Comparison of ENCODE assay signal across 7 cellular contexts in the genomic region with DNA sequence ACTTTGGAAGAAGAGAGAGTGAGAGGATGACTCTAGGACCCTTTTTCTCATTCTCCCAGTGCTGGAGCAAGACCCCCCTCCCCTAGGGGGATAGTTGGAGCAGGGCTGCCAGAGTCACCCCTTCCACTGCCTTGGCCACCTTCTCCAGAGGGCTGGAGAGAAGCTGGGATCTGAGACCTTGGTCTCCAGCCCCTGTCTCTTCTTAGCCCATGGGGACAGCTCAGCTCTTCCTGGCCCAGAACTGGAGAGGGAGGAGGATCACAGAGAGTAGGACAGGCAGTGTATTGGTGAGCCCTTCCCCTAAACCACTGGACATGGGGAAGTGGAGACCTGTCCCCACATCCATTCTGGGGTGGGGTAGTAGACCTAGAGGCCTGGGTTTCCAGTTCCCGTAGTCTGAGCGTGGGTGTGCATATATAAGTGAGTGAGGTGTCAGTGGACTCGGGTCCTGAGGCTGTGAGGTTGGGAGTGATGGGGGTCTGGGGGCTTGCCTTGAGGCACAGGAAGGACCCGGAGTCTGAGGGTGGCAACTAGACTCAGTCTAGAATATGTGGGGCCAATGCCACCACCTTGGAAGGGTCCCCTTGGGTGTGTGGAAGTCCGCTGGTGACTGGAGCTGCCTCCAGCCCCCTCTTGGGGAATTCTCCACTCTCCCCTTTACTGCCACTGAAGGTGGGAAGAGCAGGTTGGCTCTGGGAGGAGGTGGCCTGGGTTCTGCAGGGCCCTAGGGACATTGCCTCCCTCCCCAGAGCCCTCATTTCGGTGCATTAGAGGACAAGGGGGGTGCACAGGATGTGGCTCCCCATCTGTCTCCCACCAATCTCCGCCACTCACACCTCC. TPM values are rescaled to one million over a fixed set of nuclear protein-coding genes. Genes with fewer than 3 reads are reported as not detected.
DNase-seq lines count a peak whose midpoint lies in the region.

No MANE protein-coding gene starts in this region.

- peak overlapping the region; percentile 32 for H3K4me3 ChIP-seq in Jurkat, Clone E6-1 (ENCODE audit: low read length)

- peak overlapping the region; percentile 70 for H3K27ac ChIP-seq in substantia nigra (ENCODE audit: low read depth, low read length, poor library complexity, severe bottlenecking)

- no peak for DNase-seq in Jurkat, Clone E6-1 (ENCODE audit: low read depth, low spot score)
- DNase-seq in astrocyte of the hippocampus (ENCODE audit: low read depth, low spot score) (peak; percentile 19), kidney glomerular epithelial cell (lab: John Stamatoyannopoulos, UW) (peak; percentile 32), substantia nigra (lab: John Stamatoyannopoulos, UW) (no peak), NCI-H82 treated with DMSO at 0.1 percent for 48 hours (lab: John Stamatoyannopoulos, UW; ENCODE audit: unreplicated experiment) (no peak), SW 1271 (lab: John Stamatoyannopoulos, UW) (no peak), putamen (ENCODE audit: low spot score) (no peak)

RNA-seq across cellular contexts. Expression of a gene that starts 20.0 kb away (rescaled TPM):
- polyA plus RNA-seq in Jurkat, Clone E6-1 (2012; ENCODE audit: insufficient read depth, insufficient read length), result not detected

RNA-seq across cellular contexts. Expression of a gene that starts 35.6 kb away (rescaled TPM):
- 11.8 TPM for polyA plus RNA-seq in Jurkat, Clone E6-1 (2012; ENCODE audit: insufficient read depth, insufficient read length)

RNA-seq across cellular contexts. Expression of a gene that starts 56.9 kb away (rescaled TPM):
- 105 TPM for polyA plus RNA-seq in Jurkat, Clone E6-1 (2012; ENCODE audit: insufficient read depth, insufficient read length)

Comparison
In these comparisons a context has a peak if more than half of its experiments do, and no peak if none do; other contexts are left out.
1. DNase-seq: peak in astrocyte of the hippocampus (single experiment) and kidney glomerular epithelial cell (single experiment); none in Jurkat, Clone E6-1 (single experiment), substantia nigra (0 of 49), NCI-H82 treated with DMSO at 0.1 percent for 48 hours (single experiment), SW 1271 (0 of 2) and putamen (single experiment).